8 cellular contexts compared by ENCODE assay signal in genomic region chr3:129278439-129278969, GRCh38. TPM values are rescaled to one million over a fixed set of nuclear protein-coding genes. Genes with fewer than 3 reads are reported as not detected.
DNase-seq lines count a peak whose midpoint lies in the region; ATAC-seq and TF ChIP-seq lines count a peak whose summit lies in the region.

TSS of gene HMCES (plus strand) at chr3:129278870. CDS start at chr3:129279733, 863 bp downstream.

- H3K9me3 ChIP-seq in ascending aorta: no peaks in the 10 kb centered on the region
- H3K9me3 ChIP-seq in right atrium auricular region: no peaks in the 10 kb centered on the region
- H3K9me3 ChIP-seq in psoas muscle: no peaks in the 10 kb centered on the region

- H3K27me3 ChIP-seq in ascending aorta: no peaks in the 10 kb centered on the region
- H3K27me3 ChIP-seq in right atrium auricular region: no peaks in the 10 kb centered on the region
- no peaks in the 10 kb centered on the region for H3K27me3 ChIP-seq in psoas muscle (ENCODE audit: insufficient read depth in 3 of 3, low read length in 2 of 3)

- H3K36me3 ChIP-seq in ascending aorta (peaks cover 36 to 46% of the 10 kb centered on the region in 2 donors), right atrium auricular region (peaks cover 43% of the 10 kb centered on the region), psoas muscle (ENCODE audit: insufficient read depth in 1 of 2, low read depth in 1 of 2) (peaks cover 6 to 54% of the 10 kb centered on the region in 2 donors)

- H3K4me3 ChIP-seq in ascending aorta (peak within 1 kb of the TSS; percentile 60 to 93), right atrium auricular region (peak within 1 kb of the TSS; percentile 64 to 86), psoas muscle (peak within 1 kb of the TSS; percentile 92)

- 0 to 1% (median 1%) methylated on average over 18 to 44 of the region's 44 CpGs for WGBS in psoas muscle, 3 donors

- TF ChIP-seq CTCF in ascending aorta (IDR thresholded peaks at IDR 0.05) (peak in 1 of 3 experiments; percentile 22), right atrium auricular region (IDR thresholded peaks at IDR 0.05) (no peak), psoas muscle (IDR thresholded peaks at IDR 0.05) (no peak)

- peak within 1 kb of the TSS; percentile 95 to 98 for H3K27ac ChIP-seq in ascending aorta
- peak within 1 kb of the TSS; percentile 96 to 97 for H3K27ac ChIP-seq in right atrium auricular region
- peak within 1 kb of the TSS; percentile 91 for H3K27ac ChIP-seq in psoas muscle

- peak; percentile 43 for TF ChIP-seq POLR2A in GM10847 (IDR thresholded peaks at IDR 0.05; ENCODE audit: extremely low read depth, insufficient read length)

- intact Hi-C loops in ascending aorta (cut with DNase I): loop anchor here (1.0 kb wide), 2 partner anchors 27 to 29 kb away; partner anchors contain the start of gene COPG1
- intact Hi-C loops in psoas muscle (cut with DNase I): loop anchor here in 1 of 2 donors (10.0 kb wide), 1 partner anchor 384 kb away; no protein-coding TSS in a partner anchor

- peaks cover 0 to 14% of the 10 kb centered on the region in 2 donors for H3K4me1 ChIP-seq in ascending aorta
- H3K4me1 ChIP-seq in right atrium auricular region: peaks cover 0 to 29% of the 10 kb centered on the region in 2 donors
- H3K4me1 ChIP-seq in psoas muscle: peaks cover 18% of the 10 kb centered on the region

- ATAC-seq in HG02938 (IDR thresholded peaks at IDR 0.05; ENCODE audit: unreplicated experiment): peak; percentile 39
- ATAC-seq in psoas muscle: peak; percentile 97 to 99 (median 98)

- DNase-seq in NCI-H2029 treated with DMSO at 0.1 percent for 48 hours (lab: John Stamatoyannopoulos, UW) (peak; percentile 38), T-helper 22 cell (ENCODE audit: low read depth) (peak; percentile 94), ascending aorta (ENCODE audit: low spot score in 2 of 2) (peak; percentile 61 to 94), right atrium auricular region (ENCODE audit: low spot score) (peak; percentile 87), psoas muscle (peak; percentile 94 to 97), ureter (ENCODE audit: low spot score) (peak; percentile 94)

RNA-seq across cellular contexts. Expression of gene HMCES, which starts in this region (rescaled TPM):
- total RNA-seq in ascending aorta (11.2 TPM), right atrium auricular region (10 to 100 TPM; 32.7 to 38.9 TPM), psoas muscle (10 to 100 TPM; 33.9 to 37.4 (median 37.0) TPM), ureter (32.2 TPM)
- polyA plus RNA-seq in psoas muscle: 10 to 100 TPM; 32.6 to 35.7 (median 34.5) TPM

Comparison
In these comparisons a context has a peak if more than half of its experiments do, and no peak if none do; other contexts are left out.
1. Peak in every context shown above with its lines: DNase-seq, ATAC-seq, H3K4me3 ChIP-seq and H3K27ac ChIP-seq.
2. DNase-seq: peak in every context shown above with its lines; median percentile 96 in psoas muscle; 94 in T-helper 22 cell; 94 in ureter; 87 in right atrium auricular region; 78 in ascending aorta; 38 in NCI-H2029 treated with DMSO at 0.1 percent for 48 hours.